In the genomic region with DNA sequence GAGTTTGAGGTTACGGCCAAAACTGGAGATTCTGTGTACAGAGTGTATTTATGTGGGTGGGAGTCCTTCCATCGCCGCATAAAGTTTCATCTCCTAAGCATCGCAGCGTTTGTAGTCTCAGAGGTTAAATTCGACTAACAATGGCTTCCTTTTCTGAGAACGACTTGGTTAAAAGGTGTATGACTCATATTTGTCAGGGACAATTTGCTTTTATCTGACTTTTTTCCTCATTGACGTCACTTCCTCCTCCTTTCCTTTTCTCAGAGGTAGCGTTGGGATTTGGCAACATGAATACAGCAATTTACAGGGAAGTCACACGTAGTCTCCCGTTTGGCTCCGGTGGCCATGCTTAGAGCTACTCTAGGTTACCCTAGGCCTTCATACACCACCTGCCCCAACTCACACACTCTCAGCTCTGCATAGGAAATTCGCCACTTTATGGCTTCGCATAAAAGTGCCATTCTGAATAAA, we compare ENCODE assay signal across 23 cellular contexts. TPM values are rescaled to one million over a fixed set of nuclear protein-coding genes. Genes with fewer than 3 reads are reported as not detected.
DNase-seq lines count a peak whose midpoint lies in the region; ATAC-seq and TF ChIP-seq lines count a peak whose summit lies in the region.
"Had no signal": no experiment of that assay in that cellular context is flagged by ENCODE, and none has a peak within 500 bp of the region (broad histone marks: within the 10 kb centered on the region; RNA-seq: fewer than 3 reads in every experiment).

No MANE protein-coding gene starts in this region.

- H3K27me3 ChIP-seq in AG04450 (ENCODE audit: control insufficient read depth, insufficient read depth, low read length) (no peaks in the 10 kb centered on the region), colonic mucosa (no peaks in the 10 kb centered on the region)
- H3K27me3 ChIP-seq: body of pancreas had no signal

- POLR2A ChIA-PET in AG04450 (lab: Yijun Ruan, JAX): no interaction called here

- DNase-seq in AG04450 (ENCODE audit: low read depth, low spot score) (no peak), HT1080 (ENCODE audit: low read depth) (peak; percentile 74), colonic mucosa (no peak), mucosa of descending colon (peak in 1 of 3 donors; percentile 41), DMS114 treated with DMSO at 0.1 percent for 48 hours (lab: John Stamatoyannopoulos, UW; ENCODE audit: unreplicated experiment) (no peak), AG08396 (ENCODE audit: low spot score) (no peak)
- DNase-seq in activated CD8-positive, alpha-beta memory T cell treated with anti-CD3 and anti-CD28 coated beads, Interleukin-2, amount 50 U/mL, for 48 hours: no peak
- no peak for DNase-seq in stimulated activated CD8-positive, alpha-beta memory T cell treated with anti-CD3 and anti-CD28 coated beads, Interleukin-4, amount 100 ng/mL, for 48 hours
- DNase-seq: activated CD4-positive, alpha-beta T cell treated with anti-CD3 and anti-CD28 coated beads, Interleukin-2, amount 50 U/mL, for 48 hours; activated naive CD8-positive, alpha-beta T cell treated with anti-CD3 and anti-CD28 coated beads for 36 hours; activated T-cell treated with anti-CD3 and anti-CD28 coated beads, Interleukin-2, amount 50 U/mL, for 1 hour; body of pancreas; foreskin melanocyte; GDM1; HFFc6; left cardiac atrium; NCI-H187; NCI-H446 treated with DMSO at 0.1 percent for 48 hours; occipital lobe; right cardiac atrium; stimulated activated naive CD4-positive, alpha-beta T cell treated with Interleukin-2 at 50 U/mL for 16 hours; SW 1271 had no signal

- TF ChIP-seq CTCF in AG04450 (IDR thresholded peaks at IDR 0.05; ENCODE audit: low read depth, low read length) (no peak), colonic mucosa (IDR thresholded peaks at IDR 0.05) (no peak), mucosa of descending colon (IDR thresholded peaks at IDR 0.05) (no peak)

- peak overlapping the region; percentile 57 for H3K27ac ChIP-seq in AG04450 (ENCODE audit: low read depth, low read length)
- H3K27ac ChIP-seq in colonic mucosa: peak overlapping the region; percentile 80
- H3K27ac ChIP-seq: body of pancreas, coronary artery had no signal

- intact Hi-C loops in colonic mucosa (cut with DNase I) (no loop called here), mucosa of descending colon (cut with DNase I, micrococcal nuclease) (no loop called here)

- ATAC-seq in mucosa of descending colon: peak; percentile 64
- ATAC-seq: body of pancreas, left cardiac atrium had no signal

- H3K9ac ChIP-seq in colonic mucosa (ENCODE audit: low read depth in 2 of 2, low read length in 2 of 2): peak overlapping the region in 1 of 2 donors; percentile 22

- no peaks in the 10 kb centered on the region for H3K4me1 ChIP-seq in colonic mucosa
- H3K4me1 ChIP-seq in mucosa of descending colon (ENCODE audit: low read depth): peaks cover 17% of the 10 kb centered on the region

- H3K4me3 ChIP-seq in AG04450 (ENCODE audit: low read depth, low read length) (no peak overlapping the region), colonic mucosa (no peak overlapping the region), mucosa of descending colon (no peak overlapping the region)
- H3K4me3 ChIP-seq: body of pancreas, coronary artery had no signal

- CTCF ChIA-PET in AG04450 (lab: Charles Lee): no interaction called here

- H3K36me3 ChIP-seq in colonic mucosa: no peaks in the 10 kb centered on the region
- H3K36me3 ChIP-seq in mucosa of descending colon (ENCODE audit: low read depth): no peaks in the 10 kb centered on the region

- no peaks in the 10 kb centered on the region; the same call in 1 of the 2 replicates for H3K9me3 ChIP-seq in AG04450 (ENCODE audit: control insufficient read depth, insufficient read depth, low read length)
- no peaks in the 10 kb centered on the region for H3K9me3 ChIP-seq in colonic mucosa
- no peaks in the 10 kb centered on the region for H3K9me3 ChIP-seq in mucosa of descending colon
- H3K9me3 ChIP-seq: body of pancreas had no signal

RNA-seq across cellular contexts. Expression of gene TCF7L2, which starts 37.6 kb away (rescaled TPM):
- polyA plus RNA-seq in AG04450 (2011; rRNA removed): 6.3 and 7.7 TPM in 2 replicates
- polyA minus RNA-seq in AG04450 (2011; rRNA and poly(A)+ RNA removed): 16.8 and 17.0 TPM in 2 replicates
- total RNA-seq in HT1080 (2014; rRNA removed; shearing (Covaris generic)): 3.3 and 9.6 TPM in 2 replicates
- 14.8 and 18.4 TPM in 2 replicates for polyA plus RNA-seq in HT1080 (2015; cell fraction: cytosol; rRNA removed)
- 38.0 and 40.4 TPM in 2 replicates for polyA plus RNA-seq in HT1080 (2015; cell fraction: nucleus; rRNA removed)
- 10 to 100 TPM; 65.1 to 98.9 TPM for total RNA-seq in colonic mucosa
- 100 to 1,000 TPM in 2 of 3 donors, 10 to 100 TPM in 1; 99.6 to 182 (median 102) TPM for total RNA-seq in mucosa of descending colon
